In genomic region chr19:35592226-35592625, GRCh38 we compare ENCODE assay signal across 8 cellular contexts. TPM values are rescaled to one million over a fixed set of nuclear protein-coding genes. Genes with fewer than 3 reads are reported as not detected.
DNase-seq lines count a peak whose midpoint lies in the region; ATAC-seq, FAIRE-seq and TF ChIP-seq lines count a peak whose summit lies in the region.

No MANE protein-coding gene starts in this region.

- FAIRE-seq in kidney (lab: Jason Lieb, UNC) (no peak), RCC 7860 (lab: Jason Lieb, UNC) (no peak)

- H3K4me3 ChIP-seq in kidney (ENCODE audit: low read length in 2 of 2) (no peak overlapping the region), tibial artery (no peak overlapping the region)

- H3K36me3 Mint-ChIP-seq in activated CD4-positive, alpha-beta T cell treated with anti-CD3 and anti-CD28 coated beads for 36 hours (ENCODE audit: low read depth), result no peaks in the 10 kb centered on the region
- H3K36me3 Mint-ChIP-seq in activated naive CD8-positive, alpha-beta T cell treated with anti-CD3 and anti-CD28 coated beads for 36 hours, result no peaks in the 10 kb centered on the region

- no peak overlapping the region for H3K27ac Mint-ChIP-seq in activated CD4-positive, alpha-beta T cell treated with anti-CD3 and anti-CD28 coated beads for 36 hours
- no peak overlapping the region for H3K27ac Mint-ChIP-seq in activated naive CD8-positive, alpha-beta T cell treated with anti-CD3 and anti-CD28 coated beads for 36 hours

- H3K27me3 ChIP-seq in tibial artery, result peaks cover 0 to 12% of the 10 kb centered on the region in 2 donors

- H3K27me3 Mint-ChIP-seq in activated CD4-positive, alpha-beta T cell treated with anti-CD3 and anti-CD28 coated beads for 36 hours, result peaks cover 4% of the 10 kb centered on the region
- H3K27me3 Mint-ChIP-seq in activated naive CD8-positive, alpha-beta T cell treated with anti-CD3 and anti-CD28 coated beads for 36 hours, result peaks cover 20% of the 10 kb centered on the region

- CTCF ChIA-PET in activated CD4-positive, alpha-beta T cell treated with anti-CD3 and anti-CD28 coated beads for 36 hours (lab: Charles Lee), result interaction anchor here (0.6 to 3.7 kb wide), 15 partner anchors 8 to 240 kb away, joined by 3 to 20 read pairs (median 3); partner anchors contain the start of gene COX6B1

- no peak overlapping the region for H3K27ac ChIP-seq in kidney (ENCODE audit: low read depth in 2 of 2, low read length in 2 of 2)
- no peak overlapping the region for H3K27ac ChIP-seq in tibial artery

- intact Hi-C loops in activated CD4-positive, alpha-beta T cell treated with anti-CD3 and anti-CD28 coated beads for 36 hours (cut with DNase I, micrococcal nuclease), result loop anchor here (1.0 to 5.0 kb wide), 3 partner anchors 43 to 240 kb away; no protein-coding TSS in a partner anchor
- intact Hi-C loops in kidney (cut with DNase I) (no loop called here), tibial artery (cut with DNase I; ENCODE audit: low total_unique reads) (no loop called here)

- no peak for ATAC-seq in activated CD4-positive, alpha-beta T cell treated with anti-CD3 and anti-CD28 coated beads for 36 hours
- no peak for ATAC-seq in HG03342 (IDR thresholded peaks at IDR 0.05; ENCODE audit: unreplicated experiment)

- TF ChIP-seq CTCF in kidney (IDR thresholded peaks at IDR 0.05; ENCODE audit: borderline replicate concordance, extremely low read depth, insufficient read depth) (peak; percentile 30), tibial artery (IDR thresholded peaks at IDR 0.05) (no peak)

- peak; percentile 49 for DNase-seq in activated CD4-positive, alpha-beta T cell treated with anti-CD3 and anti-CD28 coated beads for 36 hours
- DNase-seq in activated CD4-positive, alpha-beta T cell treated with anti-CD3 and anti-CD28 coated beads, Interleukin-2, amount 50 U/mL, for 4 hours, result no peak
- peak; percentile 10 for DNase-seq in LHCN-M2 (ENCODE audit: low read depth)
- peak; percentile 8 for DNase-seq in activated naive CD8-positive, alpha-beta T cell treated with anti-CD3 and anti-CD28 coated beads for 36 hours
- DNase-seq in kidney, result no peak
- DNase-seq in tibial artery, result no peak
- no peak for DNase-seq in RCC 7860 (ENCODE audit: low spot score)

- H3K36me3 ChIP-seq in kidney (ENCODE audit: control insufficient read depth in 1 of 2, insufficient read depth in 2 of 2, low read length in 2 of 2) (no peaks in the 10 kb centered on the region), tibial artery (no peaks in the 10 kb centered on the region)

- H3K9ac ChIP-seq in kidney (ENCODE audit: low read length in 2 of 2), result no peak overlapping the region

- no peaks in the 10 kb centered on the region for H3K4me1 ChIP-seq in kidney (ENCODE audit: control insufficient read depth in 1 of 2, insufficient read depth in 1 of 2, low read depth in 1 of 2, low read length in 2 of 2)
- H3K4me1 ChIP-seq in tibial artery, result no peaks in the 10 kb centered on the region

- POLR2A ChIA-PET in activated CD4-positive, alpha-beta T cell treated with anti-CD3 and anti-CD28 coated beads for 36 hours (lab: Charles Lee), result no interaction called here

- H3K9me3 ChIP-seq in kidney (ENCODE audit: control insufficient read depth in 1 of 2, low read length in 2 of 2) (no peaks in the 10 kb centered on the region), tibial artery (no peaks in the 10 kb centered on the region)

- peaks cover 4% of the 10 kb centered on the region for H3K4me1 Mint-ChIP-seq in activated CD4-positive, alpha-beta T cell treated with anti-CD3 and anti-CD28 coated beads for 36 hours
- H3K4me1 Mint-ChIP-seq in activated naive CD8-positive, alpha-beta T cell treated with anti-CD3 and anti-CD28 coated beads for 36 hours, result peaks cover 6% of the 10 kb centered on the region

- H3K4me3 Mint-ChIP-seq in activated CD4-positive, alpha-beta T cell treated with anti-CD3 and anti-CD28 coated beads for 36 hours, result no peak overlapping the region
- no peak overlapping the region for H3K4me3 Mint-ChIP-seq in activated naive CD8-positive, alpha-beta T cell treated with anti-CD3 and anti-CD28 coated beads for 36 hours

- no peaks in the 10 kb centered on the region for H3K9me3 Mint-ChIP-seq in activated CD4-positive, alpha-beta T cell treated with anti-CD3 and anti-CD28 coated beads for 36 hours (ENCODE audit: low read depth)
- H3K9me3 Mint-ChIP-seq in activated naive CD8-positive, alpha-beta T cell treated with anti-CD3 and anti-CD28 coated beads for 36 hours, result no peaks in the 10 kb centered on the region

RNA-seq across cellular contexts. Expression of gene PMIS2, which starts 6.3 kb away (rescaled TPM):
- total RNA-seq in activated CD4-positive, alpha-beta T cell treated with anti-CD3 and anti-CD28 coated beads for 36 hours, result not detected
- total RNA-seq in LHCN-M2 (2014; rRNA removed), result not detected in 2 replicates
- not detected for polyA plus RNA-seq in LHCN-M2 (2012)
- total RNA-seq in activated naive CD8-positive, alpha-beta T cell treated with anti-CD3 and anti-CD28 coated beads for 36 hours, result not detected
- total RNA-seq in kidney, result not detected
- not detected for polyA plus RNA-seq in kidney (ENCODE audit: insufficient read depth, low read depth, low replicate concordance)

RNA-seq across cellular contexts. Expression of gene HAUS5, which starts 20.3 kb away (rescaled TPM):
- 10 to 100 TPM; 39.7 to 41.0 TPM for total RNA-seq in activated CD4-positive, alpha-beta T cell treated with anti-CD3 and anti-CD28 coated beads for 36 hours
- total RNA-seq in LHCN-M2 (2014; rRNA removed), result 17.4 and 21.0 TPM in 2 replicates
- polyA plus RNA-seq in LHCN-M2 (2012), result 10.0 TPM
- 10 to 100 TPM; 37.9 to 44.6 TPM for total RNA-seq in activated naive CD8-positive, alpha-beta T cell treated with anti-CD3 and anti-CD28 coated beads for 36 hours
- total RNA-seq in kidney, result 15.9 TPM
- polyA plus RNA-seq in kidney (ENCODE audit: insufficient read depth, low read depth, low replicate concordance), result 6.8 TPM

RNA-seq across cellular contexts. Expression of gene ATP4A, which starts 28.8 kb away (rescaled TPM):
- not detected for total RNA-seq in activated CD4-positive, alpha-beta T cell treated with anti-CD3 and anti-CD28 coated beads for 36 hours
- not detected in 2 replicates for total RNA-seq in LHCN-M2 (2014; rRNA removed)
- not detected for polyA plus RNA-seq in LHCN-M2 (2012)
- not detected for total RNA-seq in activated naive CD8-positive, alpha-beta T cell treated with anti-CD3 and anti-CD28 coated beads for 36 hours
- not detected for total RNA-seq in kidney
- not detected for polyA plus RNA-seq in kidney (ENCODE audit: insufficient read depth, low read depth, low replicate concordance)

RNA-seq across cellular contexts. Expression of gene RBM42, which starts 36.6 kb away (rescaled TPM):
- 10 to 100 TPM; 87.5 to 94.4 TPM for total RNA-seq in activated CD4-positive, alpha-beta T cell treated with anti-CD3 and anti-CD28 coated beads for 36 hours
- total RNA-seq in LHCN-M2 (2014; rRNA removed), result 101 and 103 TPM in 2 replicates
- 112 TPM for polyA plus RNA-seq in LHCN-M2 (2012)
- total RNA-seq in activated naive CD8-positive, alpha-beta T cell treated with anti-CD3 and anti-CD28 coated beads for 36 hours, result 10 to 100 TPM; 91.7 to 99.1 TPM
- total RNA-seq in kidney, result 77.6 TPM
- polyA plus RNA-seq in kidney (ENCODE audit: insufficient read depth, low read depth, low replicate concordance), result 78.1 TPM

RNA-seq across cellular contexts. Expression of gene TMEM147, which starts 46.8 kb away (rescaled TPM):
- total RNA-seq in activated CD4-positive, alpha-beta T cell treated with anti-CD3 and anti-CD28 coated beads for 36 hours, result 10 to 100 TPM; 73.1 to 73.8 TPM
- total RNA-seq in LHCN-M2 (2014; rRNA removed) (106 and 114 TPM in 2 replicates), kidney (76.9 TPM)
- 151 TPM for polyA plus RNA-seq in LHCN-M2 (2012)
- total RNA-seq in activated naive CD8-positive, alpha-beta T cell treated with anti-CD3 and anti-CD28 coated beads for 36 hours, result 10 to 100 TPM; 74.4 to 81.6 TPM
- 233 TPM for polyA plus RNA-seq in kidney (ENCODE audit: insufficient read depth, low read depth, low replicate concordance)

Comparison
In these comparisons a context has a peak if more than half of its experiments do, and no peak if none do; other contexts are left out.
1. DNase-seq: peak in activated CD4-positive, alpha-beta T cell treated with anti-CD3 and anti-CD28 coated beads for 36 hours (single experiment), LHCN-M2 (single experiment) and activated naive CD8-positive, alpha-beta T cell treated with anti-CD3 and anti-CD28 coated beads for 36 hours (single experiment); none in activated CD4-positive, alpha-beta T cell treated with anti-CD3 and anti-CD28 coated beads, Interleukin-2, amount 50 U/mL, for 4 hours (0 of 2), kidney (single experiment), tibial artery (0 of 2) and RCC 7860 (single experiment).
2. intact Hi-C loops: an anchor here in activated CD4-positive, alpha-beta T cell treated with anti-CD3 and anti-CD28 coated beads for 36 hours (1.0 to 5.0 kb wide); none called in kidney and tibial artery.